Comparison of ENCODE assay signal across 19 cellular contexts in the genomic region with DNA sequence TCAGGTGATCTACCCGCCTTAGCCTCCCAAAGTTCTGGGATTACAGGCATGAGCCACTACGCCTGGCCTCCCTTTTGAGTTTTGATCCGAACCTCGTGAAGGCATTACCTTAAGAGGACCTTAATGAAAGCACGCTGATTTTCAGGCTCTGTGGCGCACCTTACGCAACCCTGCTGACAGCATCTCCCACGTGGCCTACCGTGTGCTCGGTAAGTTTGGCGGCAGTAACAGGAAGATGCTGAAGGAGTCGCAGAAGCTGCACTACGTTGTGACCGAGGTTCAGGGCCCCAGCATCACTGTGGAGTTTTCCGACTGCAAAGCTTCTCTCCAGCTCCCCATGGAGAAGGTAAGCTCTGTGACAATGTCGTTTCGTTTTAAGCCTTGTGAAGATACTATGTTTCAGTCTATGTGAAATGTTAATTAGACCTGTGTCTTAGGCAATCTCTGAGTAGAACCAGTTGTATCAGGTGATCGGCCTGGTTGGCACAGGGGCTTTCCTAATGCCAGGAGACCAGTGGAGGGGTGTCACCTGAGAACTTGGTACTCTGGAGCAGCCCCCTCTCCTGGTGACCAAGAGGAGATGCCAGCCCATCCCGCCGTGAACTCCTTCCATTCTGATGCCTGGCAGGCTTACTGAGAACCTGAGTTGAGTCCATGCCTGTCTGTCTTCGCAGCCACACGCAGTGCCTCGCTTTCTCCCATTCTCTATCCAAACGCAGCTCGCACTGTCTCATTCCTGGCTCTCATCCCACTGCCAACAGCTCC. TPM values are rescaled to one million over a fixed set of nuclear protein-coding genes. Genes with fewer than 3 reads are reported as not detected.
A peak's percentile ranks its signal among the peaks of the same experiment; 100 is the strongest.
DNase-seq lines count a peak whose midpoint lies in the region; ATAC-seq, FAIRE-seq and TF ChIP-seq lines count a peak whose summit lies in the region.
"Had no signal": no experiment of that assay in that cellular context is flagged by ENCODE, and none has a peak within 500 bp of the region (broad histone marks: within the 10 kb centered on the region; RNA-seq: fewer than 3 reads in every experiment).

No MANE protein-coding gene starts in this region.

- TF ChIP-seq CTCF in heart left ventricle (IDR thresholded peaks at IDR 0.05), result no peak
- TF ChIP-seq CTCF in HepG2 (CRISPR knock-in tag; IDR thresholded peaks at IDR 0.05), result no peak

- H3K9ac ChIP-seq in HepG2 (ENCODE audit: insufficient read depth, low read depth, low read length), result no peak overlapping the region

- TF ChIP-seq POLR2A in heart left ventricle (IDR thresholded peaks at IDR 0.05), result no peak
- TF ChIP-seq POLR2A in HepG2 (IDR thresholded peaks at IDR 0.05; ENCODE audit: insufficient read depth in 1 of 2, low read depth in 2 of 2, low read length in 2 of 2), result no peak

- BruUV-seq in HepG2 (replicated peaks; lab: Mats Ljungman, UMichigan), result no TSS peak

- H4K20me1 ChIP-seq in HepG2 (ENCODE audit: insufficient read depth, low read length), result 0 out of 2 replicates have a peak, but pooled peaks cover 3% of the 10 kb centered on the region

- POLR2A ChIA-PET in HepG2 (lab: Yijun Ruan, JAX), result no interaction called here

- H3K4me1 ChIP-seq in heart left ventricle (peaks cover 0 to 9% (median 0%) of the 10 kb centered on the region in 12 donors), HepG2 (ENCODE audit: insufficient read depth, low read length) (peaks cover 18% of the 10 kb centered on the region)
- H3K4me1 ChIP-seq: adrenal gland, gastrocnemius medialis had no signal

- no peaks in the 10 kb centered on the region for H3K79me2 ChIP-seq in HepG2 (ENCODE audit: insufficient read depth, low read length)

- H2AFZ ChIP-seq in HepG2 (ENCODE audit: low read length), result no peak overlapping the region

- FAIRE-seq in HepG2 (lab: Jason Lieb, UNC), result no peak
- FAIRE-seq: endometrium had no signal

- H3K27ac ChIP-seq in heart left ventricle, result no peak overlapping the region
- H3K27ac ChIP-seq in angular gyrus (ENCODE audit: low read depth, low read length), result peak overlapping the region; percentile 18
- H3K27ac ChIP-seq in HepG2 (ENCODE audit: extremely low read length, insufficient read depth, low read length), result no peak overlapping the region
- H3K27ac ChIP-seq: adrenal gland, lower lobe of right lung had no signal

- H3K36me3 ChIP-seq in heart left ventricle (peaks cover 0 to 100% (median 100%) of the 10 kb centered on the region in 9 donors), HepG2 (replicated peaks in 1 of 2; ENCODE audit: control insufficient read depth in 1 of 2, insufficient read depth in 2 of 2, low read length in 2 of 2) (peaks cover 26 to 88% of the 10 kb centered on the region in 2 experiments)

- DNase-seq in Right ventricle myocardium inferior (ENCODE audit: missing footprints), result no peak
- DNase-seq in heart left ventricle, result no peak
- peak; percentile 7 for DNase-seq in HepG2 (ENCODE audit: low spot score)
- DNase-seq in NCI-H69 (lab: John Stamatoyannopoulos, UW), result no peak
- DNase-seq in RPMI8226, result no peak
- DNase-seq: activated CD8-positive, alpha-beta T cell treated with anti-CD3 and anti-CD28 coated beads for 36 hours; Calu3; immature natural killer cell; naive B cell; NCI-H2081 treated with DMSO at 0.1 percent for 48 hours; NCI-H526 had no signal

- intact Hi-C loops in Right ventricle myocardium inferior (cut with DNase I), result no loop called here
- intact Hi-C loops in heart left ventricle (cut with DNase I), result loop anchor here in 1 of 10 donors (10.0 kb wide), 1 partner anchor 53 kb away; no protein-coding TSS in a partner anchor
- intact Hi-C loops in HepG2 (cut with micrococcal nuclease; ENCODE audit: unreplicated experiment), result loop anchor here (2.0 kb wide), 1 partner anchor 43 kb away; a partner anchor contains a TSS

- in situ Hi-C loops in HepG2 (cut with HindIII; ENCODE audit: extremely low pct_ligation_motif_present, low pct_unique_long_range_greater_than_20kb), result no loop called here

- no peak overlapping the region for H3K4me2 ChIP-seq in HepG2 (ENCODE audit: low read depth, low read length)

- no peak for TF ChIP-seq RAD21 in HepG2 (CRISPR knock-in tag; IDR thresholded peaks at IDR 0.05)

- WGBS in heart left ventricle, 4 donors, result 92 to 93% (median 92%) methylated on average over 24 to 25 of the region's 25 CpGs
- WGBS in HepG2 (ENCODE audit: low lambda C conversion rate), result 98% methylated on average over 25 of the region's 25 CpGs

- H3K4me3 ChIP-seq in heart left ventricle (no peak overlapping the region), HepG2 (replicated peaks in 1 of 3; ENCODE audit: insufficient read depth in 1 of 3, low read depth in 2 of 3, low read length in 3 of 3) (no peak overlapping the region)
- H3K4me3 ChIP-seq: adrenal gland, gastrocnemius medialis, lower lobe of right lung had no signal

- H3K9me3 ChIP-seq in heart left ventricle, result no peaks in the 10 kb centered on the region
- H3K9me3 ChIP-seq in HepG2 (ENCODE audit: low read length), result no peaks in the 10 kb centered on the region
- H3K9me3 ChIP-seq: adrenal gland, gastrocnemius medialis, lower lobe of right lung had no signal

- ATAC-seq in Right ventricle myocardium inferior, result peak; percentile 23
- ATAC-seq in heart left ventricle, result no peak
- peak; percentile 66 for ATAC-seq in HepG2
- ATAC-seq in GM21360 (IDR thresholded peaks at IDR 0.05; ENCODE audit: unreplicated experiment), result no peak
- no peak for ATAC-seq in HG02642 (IDR thresholded peaks at IDR 0.05; ENCODE audit: poor library complexity, unreplicated experiment)
- ATAC-seq: activated CD8-positive, alpha-beta T cell treated with anti-CD3 and anti-CD28 coated beads for 36 hours had no signal

- CTCF ChIA-PET in HepG2 (lab: Yijun Ruan, JAX; ENCODE audit: low intra/inter-chr PET ratio, low total read pairs), result no interaction called here

- no peaks in the 10 kb centered on the region for H3K27me3 ChIP-seq in heart left ventricle
- no peaks in the 10 kb centered on the region for H3K27me3 ChIP-seq in HepG2 (ENCODE audit: control insufficient read depth in 1 of 2, insufficient read depth in 2 of 2, low read length in 2 of 2)
- H3K27me3 ChIP-seq: adrenal gland, gastrocnemius medialis had no signal

- TF ChIP-seq EP300 in HepG2 (IDR thresholded peaks at IDR 0.05; ENCODE audit: low read depth in 2 of 2, low read length in 2 of 2) (no peak), HepG2 (CRISPR knock-in tag; IDR thresholded peaks at IDR 0.05; ENCODE audit: borderline replicate concordance) (no peak)

TF ChIP-seq in HepG2, 621 proteins besides CTCF, POLR2A, EP300 and RAD21 (continues in another document):
- TF ChIP-seq HNRNPL (IDR thresholded peaks at IDR 0.05; ENCODE audit: low read depth, low read length), result no peak

RNA-seq across cellular contexts. Expression of a gene that starts 43.5 kb away (rescaled TPM):
- 14.3 TPM for total RNA-seq in Right ventricle myocardium inferior
- total RNA-seq in heart left ventricle, result 10 to 100 TPM; 13.0 to 29.6 (median 21.7) TPM
- polyA plus RNA-seq in heart left ventricle, result 10 to 100 TPM in 1 of 2 donors, 1 to 10 TPM in 1; 9.2 to 10.1 TPM
- total RNA-seq in HepG2 (2016; rRNA removed; fragmentation: Illumina TruSeq; extraction: Trizol), result 10.5 and 21.3 TPM in 2 replicates
- total RNA-seq in HepG2 (2016; cell fraction: cytosol; rRNA removed; fragmentation: Illumina TruSeq; extraction: Trizol; ENCODE audit: low read depth), result 3.5 and 3.8 TPM in 2 replicates
- total RNA-seq in HepG2 (2016; cell fraction: insoluble cytoplasmic fraction; rRNA removed; fragmentation: Illumina TruSeq; extraction: Trizol), result 9.6 and 18.3 TPM in 2 replicates
- total RNA-seq in HepG2 (2016; cell fraction: membrane; rRNA removed; fragmentation: Illumina TruSeq; extraction: Trizol), result 6.8 and 6.9 TPM in 2 replicates
- 22.4 and 25.4 TPM in 2 replicates for total RNA-seq in HepG2 (2016; cell fraction: nucleus; rRNA removed; fragmentation: Illumina TruSeq; extraction: Trizol)
- 8.6 and 9.5 TPM in 2 replicates for polyA plus RNA-seq in HepG2 (2011; rRNA removed)
- 8.9 and 9.3 TPM in 2 replicates for polyA plus RNA-seq in HepG2 (2011; cell fraction: cytosol; rRNA removed)
- 26.9 and 30.9 TPM in 2 replicates for polyA plus RNA-seq in HepG2 (2011; cell fraction: nucleus; rRNA removed)
- polyA plus RNA-seq in HepG2 (2012), result 13.4 and 13.9 TPM in 2 replicates
- 0.68 and 0.73 TPM in 2 replicates for polyA plus RNA-seq in HepG2 (2016; cell fraction: cytosol; fragmentation: Illumina TruSeq; extraction: Trizol; ENCODE audit: low read depth)
- polyA plus RNA-seq in HepG2 (2016; cell fraction: insoluble cytoplasmic fraction; fragmentation: Illumina TruSeq; extraction: Trizol; ENCODE audit: low read depth), result 12.7 and 17.5 TPM in 2 replicates
- 1.4 and 1.6 TPM in 2 replicates for polyA plus RNA-seq in HepG2 (2016; cell fraction: membrane; fragmentation: Illumina TruSeq; extraction: Trizol; ENCODE audit: low read depth)
- 26.9 and 27.3 TPM in 2 replicates for polyA plus RNA-seq in HepG2 (2016; cell fraction: nucleus; fragmentation: Illumina TruSeq; extraction: Trizol; ENCODE audit: insufficient read depth, low read depth)
- 41.8 and 47.7 TPM in 2 replicates for polyA minus RNA-seq in HepG2 (2011; rRNA and poly(A)+ RNA removed; ENCODE audit: low replicate concordance)
- polyA minus RNA-seq in HepG2 (2011; cell fraction: cytosol; rRNA and poly(A)+ RNA removed), result 25.9 and 27.0 TPM in 2 replicates
- 44.8 and 46.1 TPM in 2 replicates for polyA minus RNA-seq in HepG2 (2011; cell fraction: nucleus; rRNA and poly(A)+ RNA removed)

RNA-seq across cellular contexts. Expression of a gene that starts 52.0 kb away (rescaled TPM):
- not detected for total RNA-seq in Right ventricle myocardium inferior
- total RNA-seq in heart left ventricle, result under 1 TPM in 3 of 9 donors, not detected in 6; 0.13 to 0.77 (median 0.27) TPM
- polyA plus RNA-seq in heart left ventricle, result under 1 TPM in 1 of 2 donors, not detected in 1; 0.11 TPM
- total RNA-seq in HepG2 (2016; rRNA removed; fragmentation: Illumina TruSeq; extraction: Trizol), result not detected in 2 replicates
- not detected in 2 replicates for total RNA-seq in HepG2 (2016; cell fraction: cytosol; rRNA removed; fragmentation: Illumina TruSeq; extraction: Trizol; ENCODE audit: low read depth)
- not detected in 2 replicates for total RNA-seq in HepG2 (2016; cell fraction: insoluble cytoplasmic fraction; rRNA removed; fragmentation: Illumina TruSeq; extraction: Trizol)
- not detected in 2 replicates for total RNA-seq in HepG2 (2016; cell fraction: membrane; rRNA removed; fragmentation: Illumina TruSeq; extraction: Trizol)
- not detected in 2 replicates for total RNA-seq in HepG2 (2016; cell fraction: nucleus; rRNA removed; fragmentation: Illumina TruSeq; extraction: Trizol)
- not detected in 2 replicates for polyA plus RNA-seq in HepG2 (2011; rRNA removed)
- polyA plus RNA-seq in HepG2 (2011; cell fraction: cytosol; rRNA removed), result not detected in 2 replicates
- not detected in 2 replicates for polyA plus RNA-seq in HepG2 (2011; cell fraction: nucleus; rRNA removed)
- not detected in 2 replicates for polyA plus RNA-seq in HepG2 (2012)
- polyA plus RNA-seq in HepG2 (2016; cell fraction: cytosol; fragmentation: Illumina TruSeq; extraction: Trizol; ENCODE audit: low read depth), result not detected in 2 replicates
- not detected in 2 replicates for polyA plus RNA-seq in HepG2 (2016; cell fraction: insoluble cytoplasmic fraction; fragmentation: Illumina TruSeq; extraction: Trizol; ENCODE audit: low read depth)
- polyA plus RNA-seq in HepG2 (2016; cell fraction: membrane; fragmentation: Illumina TruSeq; extraction: Trizol; ENCODE audit: low read depth), result not detected in 2 replicates
- polyA plus RNA-seq in HepG2 (2016; cell fraction: nucleus; fragmentation: Illumina TruSeq; extraction: Trizol; ENCODE audit: insufficient read depth, low read depth), result not detected in 2 replicates
- polyA minus RNA-seq in HepG2 (2011; rRNA and poly(A)+ RNA removed; ENCODE audit: low replicate concordance), result not detected in 2 replicates
- not detected in 2 replicates for polyA minus RNA-seq in HepG2 (2011; cell fraction: cytosol; rRNA and poly(A)+ RNA removed)
- polyA minus RNA-seq in HepG2 (2011; cell fraction: nucleus; rRNA and poly(A)+ RNA removed), result not detected in 2 replicates
- total RNA-seq: Calu3, gastrocnemius medialis had no signal
- polyA plus RNA-seq: IgD-negative memory B cell, immature natural killer cell had no signal

Comparison
In these comparisons a context has a peak if more than half of its experiments do, and no peak if none do; other contexts are left out.
1. ATAC-seq: peak in Right ventricle myocardium inferior (single experiment) and HepG2 (single experiment); none in heart left ventricle (0 of 4), GM21360 (single experiment) and HG02642 (single experiment).